In the genomic region with DNA sequence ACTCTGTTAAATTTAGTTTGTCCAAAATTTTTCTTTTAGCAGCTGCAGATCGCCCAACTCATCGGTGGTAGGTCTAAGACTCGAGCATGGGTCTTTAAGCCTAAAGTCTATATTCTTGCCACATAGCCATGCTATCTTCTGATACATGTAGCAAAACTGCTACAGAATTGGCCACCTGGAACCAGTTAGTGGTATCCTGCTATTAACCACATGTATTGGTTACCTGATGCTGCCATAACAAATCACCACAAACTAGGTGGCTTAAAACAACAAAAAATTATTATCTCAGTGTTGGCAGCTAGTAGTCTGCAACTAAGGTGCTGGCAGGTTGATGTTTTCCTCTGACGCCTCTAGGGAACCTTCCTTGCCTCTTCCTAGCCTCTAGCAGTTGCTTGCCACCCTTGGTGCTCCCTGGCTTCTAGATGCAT, we compare ENCODE assay signal across 8 cellular contexts.
DNase-seq lines count a peak whose midpoint lies in the region; ATAC-seq lines count a peak whose summit lies in the region.

No MANE protein-coding gene starts in this region.

- no peaks in the 10 kb centered on the region for H3K27me3 Mint-ChIP-seq in T-helper 17 cell

- H3K4me1 ChIP-seq in trophoblast cell (ENCODE audit: control insufficient read depth in 1 of 2, insufficient read depth in 2 of 2, low read length in 2 of 2): peaks cover 15 to 17% of the 10 kb centered on the region in 2 experiments

- H3K36me3 Mint-ChIP-seq in T-helper 17 cell (ENCODE audit: low read depth): peaks cover 2% of the 10 kb centered on the region

- peaks cover 7% of the 10 kb centered on the region for H3K79me1 ChIP-seq in trophoblast cell (ENCODE audit: low read length)

- H3K27me3 ChIP-seq in trophoblast cell (ENCODE audit: insufficient read depth, low read length): no peaks in the 10 kb centered on the region

- no peak overlapping the region for H4K12ac ChIP-seq in trophoblast cell (ENCODE audit: low read depth, low read length)

- no peak overlapping the region for H4K91ac ChIP-seq in trophoblast cell (ENCODE audit: low read depth, low read length)

- H3K79me2 ChIP-seq in trophoblast cell (ENCODE audit: control insufficient read depth, insufficient read depth, low read length, poor library complexity): peaks cover 1% of the 10 kb centered on the region

- H3K23ac ChIP-seq in trophoblast cell (ENCODE audit: low read length): no peak overlapping the region

- no peak overlapping the region for H4K8ac ChIP-seq in trophoblast cell (ENCODE audit: low read depth, low read length)

- H3K27ac Mint-ChIP-seq in T-helper 17 cell: peak overlapping the region; percentile 87

- no peak overlapping the region for H3K14ac ChIP-seq in trophoblast cell (ENCODE audit: low read length)

- DNase-seq in T-helper 17 cell: no peak
- no peak for DNase-seq in trophoblast cell
- no peak for DNase-seq in left lobe of liver (ENCODE audit: low spot score)
- DNase-seq in NCI-H128 (lab: John Stamatoyannopoulos, UW; ENCODE audit: unreplicated experiment): no peak
- no peak for DNase-seq in NCI-H1092 (lab: John Stamatoyannopoulos, UW)
- DNase-seq in stimulated activated CD4-positive, alpha-beta T cell treated with anti-CD3 and anti-CD28 coated beads, Interleukin-2, amount 100 ng/mL, for 48 hours: no peak

- H3K4ac ChIP-seq in trophoblast cell (ENCODE audit: low read depth, low read length): no peak overlapping the region

- H3K18ac ChIP-seq in trophoblast cell (ENCODE audit: low read length): no peak overlapping the region

- peak overlapping the region; percentile 37 for H2BK12ac ChIP-seq in trophoblast cell (ENCODE audit: low read length)

- no peak overlapping the region for H3K27ac ChIP-seq in trophoblast cell (ENCODE audit: low read depth, low read length)

- no CpG with 5 or more reads among the region's 4 CpGs for WGBS in trophoblast cell (ENCODE audit: extremely low coverage, insufficient coverage, insufficient read length)

- H3K9ac ChIP-seq in trophoblast cell (ENCODE audit: low read length): no peak overlapping the region

- no peak overlapping the region for H3K4me3 ChIP-seq in trophoblast cell (ENCODE audit: low read depth, low read length)

- H3K4me2 ChIP-seq in trophoblast cell (ENCODE audit: low read length): no peak overlapping the region

- H3K4me1 Mint-ChIP-seq in T-helper 17 cell: peaks cover 26% of the 10 kb centered on the region

- H2BK120ac ChIP-seq in trophoblast cell (ENCODE audit: insufficient read depth, low read length, poor library complexity): peak overlapping the region; percentile 5

- H3K9me3 ChIP-seq in T-helper 17 cell (ENCODE audit: control insufficient read depth, low read length, poor library complexity, severe bottlenecking) (no peaks in the 10 kb centered on the region), trophoblast cell (ENCODE audit: insufficient read depth, low read depth, low read length) (no peaks in the 10 kb centered on the region)

- no peaks in the 10 kb centered on the region for H3K36me3 ChIP-seq in trophoblast cell (ENCODE audit: control insufficient read depth in 1 of 2, insufficient read depth in 2 of 2, low read length in 2 of 2)

- H3K4me3 Mint-ChIP-seq in T-helper 17 cell: peak overlapping the region; percentile 83

- ATAC-seq in GM18909 (IDR thresholded peaks at IDR 0.05; ENCODE audit: poor library complexity, unreplicated experiment) (peak; percentile 76), HG02852 (IDR thresholded peaks at IDR 0.05; ENCODE audit: unreplicated experiment) (peak; percentile 77), T-helper 17 cell (peak; percentile 75), left lobe of liver (no peak)

- no peak overlapping the region for H2AK5ac ChIP-seq in trophoblast cell (ENCODE audit: low read length)

- H2AFZ ChIP-seq in trophoblast cell (ENCODE audit: insufficient read depth, low read length, poor library complexity): no peak overlapping the region

- no peak overlapping the region for H2BK5ac ChIP-seq in trophoblast cell (ENCODE audit: low read depth, low read length, poor library complexity)
